ENCODE assay signal across 8 cellular contexts in the genomic region with DNA sequence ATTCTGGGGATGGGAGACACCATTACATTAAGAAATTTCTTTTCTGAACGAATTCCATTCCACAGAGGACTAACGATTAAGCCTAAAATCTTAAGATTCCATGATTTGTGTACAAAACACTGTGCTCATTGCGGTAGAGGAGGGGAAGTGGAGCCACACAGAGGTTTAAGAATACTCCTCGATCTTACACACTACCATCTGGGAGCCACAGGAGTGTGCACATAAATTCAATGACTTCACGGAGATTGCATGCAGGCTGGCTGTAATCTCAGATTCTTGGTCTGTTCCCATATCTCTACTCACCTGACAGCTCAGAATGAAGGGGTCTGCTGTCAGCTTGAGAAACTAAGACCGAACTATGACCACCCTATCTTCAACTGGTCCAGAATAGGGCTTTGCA. TPM values are rescaled to one million over a fixed set of nuclear protein-coding genes. Genes with fewer than 3 reads are reported as not detected.
DNase-seq lines count a peak whose midpoint lies in the region; ATAC-seq and TF ChIP-seq lines count a peak whose summit lies in the region.

No MANE protein-coding gene starts in this region.

- WGBS in stomach, 5 donors = 5 to 13% (median 11%) methylated on average over 6 of the region's 6 CpGs

- H3K4me3 ChIP-seq in iPS-15b (ENCODE audit: low read depth, low read length) (peak overlapping the region; percentile 94), stomach (peak overlapping the region; percentile 73 to 98 (median 90))

- H3K4me1 Mint-ChIP-seq in activated CD4-positive, alpha-beta memory T cell treated with anti-CD3 and anti-CD28 coated beads, Interleukin-2, amount 10 ng/mL, durations not matched to agents 7 days and 5 days = peaks cover 33% of the 10 kb centered on the region

- H3K27me3 Mint-ChIP-seq in activated CD4-positive, alpha-beta memory T cell treated with anti-CD3 and anti-CD28 coated beads, Interleukin-2, amount 10 ng/mL, durations not matched to agents 7 days and 5 days = no peaks in the 10 kb centered on the region

- CTCF ChIA-PET in activated CD4-positive, alpha-beta memory T cell treated with anti-CD3 and anti-CD28 coated beads, Interleukin-2, amount 10 ng/mL, durations not matched to agents 7 days and 5 days (lab: Charles Lee) = interaction anchor here (1.2 to 1.6 kb wide), 3 partner anchors 12 to 264 kb away, joined by 3 to 6 read pairs (median 3); no protein-coding TSS in a partner anchor

- H3K4me1 ChIP-seq in iPS-15b (ENCODE audit: control insufficient read depth, insufficient read depth, low read length) (no peaks in the 10 kb centered on the region), stomach (peaks cover 9 to 55% (median 39%) of the 10 kb centered on the region in 4 donors)

- H3K27ac ChIP-seq in stomach = peak overlapping the region in 4 of 5 donors; percentile 94 to 96 (median 95)

- H3K9ac ChIP-seq in iPS-15b (ENCODE audit: low read depth, low read length) = peak overlapping the region; percentile 88

- no peak for TF ChIP-seq EP300 in stomach (IDR thresholded peaks at IDR 0.05)

- POLR2A ChIA-PET in activated CD4-positive, alpha-beta memory T cell treated with anti-CD3 and anti-CD28 coated beads, Interleukin-2, amount 10 ng/mL, durations not matched to agents 7 days and 5 days (lab: Charles Lee) = interaction anchor here (0.8 to 5.6 kb wide), 11 partner anchors 12 to 287 kb away, joined by 3 to 83 read pairs (median 5); a partner anchor contains a TSS

- TF ChIP-seq CTCF in stomach (IDR thresholded peaks at IDR 0.05) = no peak

- H3K27ac Mint-ChIP-seq in activated CD4-positive, alpha-beta memory T cell treated with anti-CD3 and anti-CD28 coated beads, Interleukin-2, amount 10 ng/mL, durations not matched to agents 7 days and 5 days = peak overlapping the region; percentile 91

- no peak for ATAC-seq in GM18502 (IDR thresholded peaks at IDR 0.05; ENCODE audit: poor library complexity, unreplicated experiment)

- no peaks in the 10 kb centered on the region for H3K9me3 Mint-ChIP-seq in activated CD4-positive, alpha-beta memory T cell treated with anti-CD3 and anti-CD28 coated beads, Interleukin-2, amount 10 ng/mL, durations not matched to agents 7 days and 5 days

- H3K9me3 ChIP-seq in iPS-15b (ENCODE audit: control insufficient read depth, insufficient read depth, low read length) (no peaks in the 10 kb centered on the region), stomach (no peaks in the 10 kb centered on the region)

- intact Hi-C loops in stomach (cut with DNase I; ENCODE audit: low total_unique reads) = no loop called here

- no peak for TF ChIP-seq POLR2A in stomach (IDR thresholded peaks at IDR 0.05)

- peaks cover 5% of the 10 kb centered on the region for H3K36me3 ChIP-seq in iPS-15b (ENCODE audit: control insufficient read depth, insufficient read depth, low read length)
- peaks cover 0 to 39% (median 33%) of the 10 kb centered on the region in 4 donors for H3K36me3 ChIP-seq in stomach

- H3K27me3 ChIP-seq in iPS-15b (ENCODE audit: control insufficient read depth, insufficient read depth, low read length) = no peaks in the 10 kb centered on the region
- no peaks in the 10 kb centered on the region for H3K27me3 ChIP-seq in stomach

- H3K36me3 Mint-ChIP-seq in activated CD4-positive, alpha-beta memory T cell treated with anti-CD3 and anti-CD28 coated beads, Interleukin-2, amount 10 ng/mL, durations not matched to agents 7 days and 5 days (ENCODE audit: low read depth) = peaks cover 26% of the 10 kb centered on the region

- DNase-seq in DMS53 (lab: John Stamatoyannopoulos, UW) (peak; percentile 53), DMS53 treated with DMSO at 0.1 percent for 48 hours (lab: John Stamatoyannopoulos, UW; ENCODE audit: unreplicated experiment) (no peak), stomach (no peak), A172 (ENCODE audit: low spot score) (no peak), foreskin melanocyte (no peak)
- no peak for DNase-seq in activated CD4-positive, alpha-beta memory T cell treated with anti-CD3 and anti-CD28 coated beads, Interleukin-2, amount 10 ng/mL, durations not matched to agents 7 days and 5 days

- peak overlapping the region; percentile 89 for H3K4me3 Mint-ChIP-seq in activated CD4-positive, alpha-beta memory T cell treated with anti-CD3 and anti-CD28 coated beads, Interleukin-2, amount 10 ng/mL, durations not matched to agents 7 days and 5 days

RNA-seq across cellular contexts. Expression of a gene that starts 0.8 kb away (rescaled TPM):
- total RNA-seq in activated CD4-positive, alpha-beta memory T cell treated with anti-CD3 and anti-CD28 coated beads, Interleukin-2, amount 10 ng/mL, durations not matched to agents 7 days and 5 days = 10 to 100 TPM; 72.4 to 77.0 TPM
- 100 to 1,000 TPM in 1 of 5 donors, 10 to 100 TPM in 4; 23.7 to 108 (median 46.7) TPM for total RNA-seq in stomach
- polyA plus RNA-seq in stomach = 10 to 100 TPM; 11.3 to 37.1 (median 18.6) TPM
- 33.8 and 41.8 TPM in 2 replicates for total RNA-seq in A172 (2014; rRNA removed; shearing (Covaris generic))

RNA-seq across cellular contexts. Expression of a gene that starts 54.5 kb away (rescaled TPM):
- total RNA-seq in activated CD4-positive, alpha-beta memory T cell treated with anti-CD3 and anti-CD28 coated beads, Interleukin-2, amount 10 ng/mL, durations not matched to agents 7 days and 5 days = 10 to 100 TPM; 60.9 to 66.4 TPM
- total RNA-seq in stomach = 100 to 1,000 TPM in 1 of 5 donors, 10 to 100 TPM in 2, 1 to 10 TPM in 2; 6.4 to 199 (median 23.3) TPM
- 10 to 100 TPM in 1 of 3 donors, 1 to 10 TPM in 2; 8.2 to 13.3 (median 9.9) TPM for polyA plus RNA-seq in stomach
- total RNA-seq in A172 (2014; rRNA removed; shearing (Covaris generic)) = 24.0 and 32.9 TPM in 2 replicates

RNA-seq across cellular contexts. Expression of a gene that starts 55.2 kb away (rescaled TPM):
- not detected for total RNA-seq in activated CD4-positive, alpha-beta memory T cell treated with anti-CD3 and anti-CD28 coated beads, Interleukin-2, amount 10 ng/mL, durations not matched to agents 7 days and 5 days
- 1 to 10 TPM in 1 of 5 donors, under 1 TPM in 1, not detected in 3; 0.72 to 3.9 TPM for total RNA-seq in stomach
- polyA plus RNA-seq in stomach = 10 to 100 TPM in 1 of 3 donors, not detected in 2; 27.1 TPM
- total RNA-seq in A172 (2014; rRNA removed; shearing (Covaris generic)) = 0.19 TPM in 1 of 2 replicates, not detected in the other
